Comparison of ENCODE assay signal across 8 cellular contexts in genomic region chr9:135500071-135500524, GRCh38. TPM values are rescaled to one million over a fixed set of nuclear protein-coding genes. Genes with fewer than 3 reads are reported as not detected.
DNase-seq lines count a peak whose midpoint lies in the region; ATAC-seq, FAIRE-seq and TF ChIP-seq lines count a peak whose summit lies in the region.

No MANE protein-coding gene starts in this region.

- H3K9me3 ChIP-seq in H9 (ENCODE audit: control insufficient read depth, low read depth, low read length) (no peaks in the 10 kb centered on the region), parathyroid adenoma (ENCODE audit: control insufficient read depth, low read length) (no peaks in the 10 kb centered on the region)

- H3T11ph ChIP-seq in H9 (ENCODE audit: low read length): no peak overlapping the region

- H3K4me1 ChIP-seq in H9 (ENCODE audit: insufficient read depth, low read length) (no peaks in the 10 kb centered on the region; the same call in 1 of the 2 replicates), parathyroid adenoma (no peaks in the 10 kb centered on the region)

- no CpG with 5 or more reads among the region's 29 CpGs for WGBS in H9 (ENCODE audit: extremely low coverage, insufficient read length, low lambda C conversion rate)

- H3K56ac ChIP-seq in H9 (ENCODE audit: insufficient read length, low read depth, low read length): no peak overlapping the region

- H3K27me3 Mint-ChIP-seq in H9 (ENCODE audit: low read depth) (peaks cover 12% of the 10 kb centered on the region), T-cell (peaks cover 2% of the 10 kb centered on the region in 2 donors)

- no peak for DNase-seq in BJ (ENCODE audit: low read depth)
- no peak for DNase-seq in H9
- peak in 2 of 34 experiments; percentile 14 to 21 for DNase-seq in T-cell
- peak; percentile 47 for DNase-seq in fibroblast of peridontal ligament (ENCODE audit: extremely low read depth)
- no peak for DNase-seq in D721Med (ENCODE audit: insufficient read length, low spot score)
- no peak for DNase-seq in stimulated activated CD4-positive, alpha-beta T cell treated with anti-CD3 and anti-CD28 coated beads, Interleukin-2, amount 100 ng/mL, for 24 hours

- H3K36me3 Mint-ChIP-seq in H9 (ENCODE audit: insufficient read depth in 1 of 3, low read depth in 3 of 3) (peaks cover 16 to 37% (median 36%) of the 10 kb centered on the region in 3 experiments; a peak in 6 of 7 replicates), T-cell (peaks cover 21% of the 10 kb centered on the region)

- TF ChIP-seq CTCF in BJ (IDR thresholded peaks at IDR 0.05; ENCODE audit: insufficient read depth, low read depth, low read length) (no peak), H9 (conservative IDR thresholded peaks at IDR 0.05) (no peak), parathyroid adenoma (IDR thresholded peaks at IDR 0.05) (no peak), D721Med (IDR thresholded peaks at IDR 0.05; ENCODE audit: insufficient read depth, missing control alignments) (no peak)

- POLR2A ChIA-PET in BJ (lab: Charles Lee): no interaction called here
- POLR2A ChIA-PET in T-cell (lab: Charles Lee): no interaction called here

- H3K4me1 Mint-ChIP-seq in H9 (peaks cover 7 to 12% of the 10 kb centered on the region in 2 experiments), T-cell (peaks cover 26 to 34% (median 30%) of the 10 kb centered on the region in 3 donors)

- no peak overlapping the region for H4K5ac ChIP-seq in H9 (ENCODE audit: insufficient read length, low read depth, low read length)

- peaks cover 16% of the 10 kb centered on the region for H3K23me2 ChIP-seq in H9 (ENCODE audit: insufficient read length, low read depth, low read length, poor library complexity, severe bottlenecking)

- no peak overlapping the region for H4K8ac ChIP-seq in H9 (replicated peaks; ENCODE audit: insufficient read length, low read depth, low read length)

- H3K18ac ChIP-seq in H9 (ENCODE audit: insufficient read length, low read depth, low read length): no peak overlapping the region

- no peaks in the 10 kb centered on the region; a peak in 1 of 5 replicates for H3K9me3 Mint-ChIP-seq in H9
- no peaks in the 10 kb centered on the region for H3K9me3 Mint-ChIP-seq in T-cell

- H2BK12ac ChIP-seq in H9 (ENCODE audit: insufficient read length, low read depth, low read length): no peak overlapping the region

- H3K14ac ChIP-seq in H9 (ENCODE audit: insufficient read depth, low read length): no peak overlapping the region

- H3K9ac ChIP-seq in H9 (ENCODE audit: extremely low read depth, insufficient read length, low read length): no peak overlapping the region
- H3K9ac ChIP-seq in parathyroid adenoma: no peak overlapping the region

- no peak overlapping the region for H2AK5ac ChIP-seq in H9 (ENCODE audit: insufficient read length, low read length)

- CTCF ChIA-PET in BJ (lab: Yijun Ruan, JAX) (interaction anchor here (0.6 to 2.0 kb wide), 2 partner anchors 8 to 20 kb away, joined by 4 to 8 read pairs; no protein-coding TSS in a partner anchor), T-cell (lab: Charles Lee) (interaction anchor here in 1 of 2 donors (0.6 kb wide), 1 partner anchor 1043 kb away, joined by 3 read pairs; no protein-coding TSS in a partner anchor)

- H3K27ac Mint-ChIP-seq in H9 (no peak overlapping the region), T-cell (no peak overlapping the region)

- H3K4me2 ChIP-seq in H9 (ENCODE audit: insufficient read depth, insufficient read length, low read length) (peak overlapping the region; percentile 72), parathyroid adenoma (ENCODE audit: low read length) (peak overlapping the region; percentile 99)

- H4K91ac ChIP-seq in H9 (ENCODE audit: insufficient read length, low read depth, low read length): no peak overlapping the region

- H3K4ac ChIP-seq in H9 (ENCODE audit: low read depth, low read length): no peak overlapping the region

- H3K4me3 ChIP-seq in BJ (ENCODE audit: low read depth, low read length): peak overlapping the region; percentile 91
- peak overlapping the region; percentile 80 for H3K4me3 ChIP-seq in parathyroid adenoma (ENCODE audit: low read depth, low read length)

- H2AFZ ChIP-seq in H9 (ENCODE audit: low read length) (no peak overlapping the region), parathyroid adenoma (peak overlapping the region; percentile 93)

- H4K20me1 ChIP-seq in H9 (ENCODE audit: control insufficient read depth, insufficient read depth, insufficient read length): no peaks in the 10 kb centered on the region

- H3K27ac ChIP-seq in H9 (ENCODE audit: insufficient read length, low read depth, low read length) (no peak overlapping the region), parathyroid adenoma (peak overlapping the region; percentile 67)

- H3K27me3 ChIP-seq in BJ (ENCODE audit: control insufficient read depth, insufficient read depth, low read length): no peaks in the 10 kb centered on the region
- H3K27me3 ChIP-seq in H9 (ENCODE audit: insufficient read depth, low read length): no peaks in the 10 kb centered on the region
- no peaks in the 10 kb centered on the region for H3K27me3 ChIP-seq in parathyroid adenoma (ENCODE audit: control insufficient read depth, insufficient read depth, low read length)

- no peak for FAIRE-seq in D721Med (lab: Jason Lieb, UNC)

- no peak overlapping the region for H2BK5ac ChIP-seq in H9 (ENCODE audit: insufficient read length, low read length)

- no peak overlapping the region for H2BK20ac ChIP-seq in H9 (ENCODE audit: low read depth, low read length, poor library complexity, severe bottlenecking)

- peak; percentile 15 to 33 (median 22) for ATAC-seq in T-cell (replicated peaks in 1 of 4)
- ATAC-seq in HG02798 (IDR thresholded peaks at IDR 0.05; ENCODE audit: poor library complexity, unreplicated experiment): no peak

- H3K79me2 ChIP-seq in H9 (ENCODE audit: insufficient read depth, low read length) (no peaks in the 10 kb centered on the region), parathyroid adenoma (no peaks in the 10 kb centered on the region)

- H2BK120ac ChIP-seq in H9 (ENCODE audit: low read depth, low read length, poor library complexity, severe bottlenecking): no peak overlapping the region

- H3K79me1 ChIP-seq in H9 (ENCODE audit: insufficient read depth, low read depth, low read length, poor library complexity, severe bottlenecking): no peaks in the 10 kb centered on the region

- H2BK15ac ChIP-seq in H9 (ENCODE audit: low read depth, low read length): no peak overlapping the region

- H3K36me3 ChIP-seq in BJ (ENCODE audit: control insufficient read depth, insufficient read depth, low read length) (peaks cover 29% of the 10 kb centered on the region), parathyroid adenoma (ENCODE audit: control insufficient read depth, insufficient read depth, low read length) (no peaks in the 10 kb centered on the region)

- no peak overlapping the region for H3K23ac ChIP-seq in H9 (ENCODE audit: insufficient read length, low read depth, low read length)

- peak overlapping the region; percentile 91 to 92 for H3K4me3 Mint-ChIP-seq in H9
- H3K4me3 Mint-ChIP-seq in T-cell: peak overlapping the region; percentile 86 to 92 (median 89)

RNA-seq across cellular contexts. Expression of gene MRPS2, which starts 0.4 kb away (rescaled TPM):
- polyA plus RNA-seq in BJ (2011; rRNA removed): 54.6 and 102 TPM in 2 replicates
- polyA minus RNA-seq in BJ (2011; rRNA and poly(A)+ RNA removed): 45.3 and 86.9 TPM in 2 replicates
- total RNA-seq in H9 (2021) (81.0 and 84.2 TPM in 2 replicates), T-cell (10 to 100 TPM; 17.7 to 36.6 (median 32.8) TPM)

RNA-seq across cellular contexts. Expression of gene PPP1R26, which starts 20.5 kb away (rescaled TPM):
- 4.4 and 6.0 TPM in 2 replicates for polyA plus RNA-seq in BJ (2011; rRNA removed)
- polyA minus RNA-seq in BJ (2011; rRNA and poly(A)+ RNA removed): 3.2 and 4.0 TPM in 2 replicates
- total RNA-seq in H9 (2021) (34.0 and 38.0 TPM in 2 replicates), T-cell (1 to 10 TPM in 3 of 5 donors, under 1 TPM in 2; 0.35 to 2.0 (median 1.7) TPM)

RNA-seq across cellular contexts. Expression of gene LCN1, which starts 21.1 kb away (rescaled TPM):
- polyA plus RNA-seq in BJ (2011; rRNA removed): not detected in 2 replicates
- not detected in 2 replicates for polyA minus RNA-seq in BJ (2011; rRNA and poly(A)+ RNA removed)
- total RNA-seq in H9 (2021) (not detected in 2 replicates), T-cell (not detected)

RNA-seq across cellular contexts. Expression of gene OBP2A, which starts 45.8 kb away (rescaled TPM):
- polyA plus RNA-seq in BJ (2011; rRNA removed): not detected in 2 replicates
- polyA minus RNA-seq in BJ (2011; rRNA and poly(A)+ RNA removed): not detected in 2 replicates
- not detected in 2 replicates for total RNA-seq in H9 (2021)
- not detected for total RNA-seq in T-cell

Comparison
In these comparisons a context has a peak if more than half of its experiments do, and no peak if none do; other contexts are left out.
1. RNA of gene PPP1R26, which starts 20.5 kb away (total RNA-seq): 34.0 to 38.0 TPM in H9; 0.35 to 2.0 TPM in T-cell; every median in the first group is over 10 times any median in the second.